In the genomic region with DNA sequence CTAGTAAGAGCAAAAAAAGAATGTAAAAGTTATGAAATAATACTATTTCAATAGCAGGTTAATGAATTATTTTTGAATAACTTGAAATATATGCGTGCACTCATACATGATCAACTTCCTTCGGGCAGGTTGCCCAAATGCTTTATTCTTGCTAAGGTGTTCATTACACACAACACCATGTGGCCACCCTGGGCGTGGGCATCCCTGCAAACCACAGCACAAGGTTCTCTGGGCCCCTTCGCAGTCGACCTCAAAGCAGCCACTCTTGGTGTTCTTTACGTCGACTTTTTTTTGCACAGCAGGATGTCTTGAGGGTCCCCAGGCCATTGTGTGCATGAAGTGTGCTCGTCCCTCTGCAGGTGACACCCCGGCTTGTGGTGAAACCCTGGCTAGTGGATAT, we compare ENCODE assay signal across 11 cellular contexts.
A peak's percentile ranks its signal among the peaks of the same experiment; 100 is the strongest.
DNase-seq lines count a peak whose midpoint lies in the region; ATAC-seq and TF ChIP-seq lines count a peak whose summit lies in the region.
"Had no signal": no experiment of that assay in that cellular context is flagged by ENCODE, and none has a peak within 500 bp of the region (broad histone marks: within the 10 kb centered on the region; RNA-seq: fewer than 3 reads in every experiment).

No MANE protein-coding gene starts in this region.

- DNase-seq in HT-29 (ENCODE audit: low spot score): peak; percentile 62
- DNase-seq in adipocyte (ENCODE audit: low read depth): no peak
- peak; percentile 66 for DNase-seq in lower lobe of right lung
- DNase-seq in NCI-H526 treated with DMSO at 0.1 percent for 48 hours (lab: John Stamatoyannopoulos, UW): no peak
- DNase-seq in activated CD8-positive, alpha-beta memory T cell treated with anti-CD3 and anti-CD28 coated beads, Interleukin-2, amount 10 ng/mL, durations not matched to agents 7 days and 5 days: no peak
- no peak for DNase-seq in NCI-H82 treated with DMSO at 0.1 percent for 48 hours (lab: John Stamatoyannopoulos, UW; ENCODE audit: unreplicated experiment)
- no peak for DNase-seq in NCI-H526 (lab: John Stamatoyannopoulos, UW)
- DNase-seq: activated T-cell treated with anti-CD3 and anti-CD28 coated beads, Interleukin-2, amount 50 U/mL, for 72 hours; SHP77 treated with DMSO at 0.1 percent for 48 hours; stimulated activated naive CD4-positive, alpha-beta T cell treated with Interleukin-2 at 50 U/mL for 16 hours had no signal

- H3K4me1 ChIP-seq in adipocyte (ENCODE audit: control insufficient read depth, insufficient read depth, low read length): peaks cover 50% of the 10 kb centered on the region
- peaks cover 49% of the 10 kb centered on the region for H3K4me1 ChIP-seq in lower lobe of right lung

- no peaks in the 10 kb centered on the region for H3K27me3 ChIP-seq in adipocyte (replicated peaks; ENCODE audit: control insufficient read depth, insufficient read depth, low read length)
- no peaks in the 10 kb centered on the region for H3K27me3 ChIP-seq in lower lobe of right lung (ENCODE audit: low read depth)

- H3K4me3 Mint-ChIP-seq in stimulated activated memory B cell treated with anti-CD40 and anti-IgM and Interleukin-4, amounts not matched to agents 10 μg/mL and 1 μg/mL and 100 μg/mL, for 72 hours: no peak overlapping the region
- no peak overlapping the region for H3K4me3 Mint-ChIP-seq in activated CD8-positive, alpha-beta memory T cell treated with anti-CD3 and anti-CD28 coated beads, Interleukin-2, amount 10 ng/mL, durations not matched to agents 7 days and 5 days

- no peak for TF ChIP-seq CTCF in lower lobe of right lung (IDR thresholded peaks at IDR 0.05)

- CTCF ChIA-PET in activated CD8-positive, alpha-beta memory T cell treated with anti-CD3 and anti-CD28 coated beads, Interleukin-2, amount 10 ng/mL, durations not matched to agents 7 days and 5 days (lab: Charles Lee): interaction anchor here (1.2 kb wide), 1 partner anchor 280 kb away, joined by 3 read pairs; no protein-coding TSS in a partner anchor

- H3K9me3 ChIP-seq in adipocyte (ENCODE audit: control insufficient read depth, low read length) (no peaks in the 10 kb centered on the region), lower lobe of right lung (no peaks in the 10 kb centered on the region)

- H3K36me3 ChIP-seq in adipocyte (ENCODE audit: control insufficient read depth, insufficient read depth, low read length, severe bottlenecking) (no peaks in the 10 kb centered on the region), lower lobe of right lung (no peaks in the 10 kb centered on the region)

- H3K36me3 Mint-ChIP-seq in stimulated activated memory B cell treated with anti-CD40 and anti-IgM and Interleukin-4, amounts not matched to agents 10 μg/mL and 1 μg/mL and 100 μg/mL, for 72 hours: no peaks in the 10 kb centered on the region
- peaks cover 1% of the 10 kb centered on the region for H3K36me3 Mint-ChIP-seq in activated CD8-positive, alpha-beta memory T cell treated with anti-CD3 and anti-CD28 coated beads, Interleukin-2, amount 10 ng/mL, durations not matched to agents 7 days and 5 days

- intact Hi-C loops in lower lobe of right lung (cut with DNase I): no loop called here

- peak overlapping the region; percentile 83 for H3K27ac ChIP-seq in lower lobe of right lung

- H3K27me3 Mint-ChIP-seq in stimulated activated memory B cell treated with anti-CD40 and anti-IgM and Interleukin-4, amounts not matched to agents 10 μg/mL and 1 μg/mL and 100 μg/mL, for 72 hours: no peaks in the 10 kb centered on the region
- peaks cover 12% of the 10 kb centered on the region for H3K27me3 Mint-ChIP-seq in activated CD8-positive, alpha-beta memory T cell treated with anti-CD3 and anti-CD28 coated beads, Interleukin-2, amount 10 ng/mL, durations not matched to agents 7 days and 5 days

- peak overlapping the region; percentile 87 for H3K27ac Mint-ChIP-seq in stimulated activated memory B cell treated with anti-CD40 and anti-IgM and Interleukin-4, amounts not matched to agents 10 μg/mL and 1 μg/mL and 100 μg/mL, for 72 hours
- H3K27ac Mint-ChIP-seq in activated CD8-positive, alpha-beta memory T cell treated with anti-CD3 and anti-CD28 coated beads, Interleukin-2, amount 10 ng/mL, durations not matched to agents 7 days and 5 days: no peak overlapping the region

- H3K9ac ChIP-seq in adipocyte (ENCODE audit: low read length): peak overlapping the region; percentile 73

- H3K9me3 Mint-ChIP-seq in stimulated activated memory B cell treated with anti-CD40 and anti-IgM and Interleukin-4, amounts not matched to agents 10 μg/mL and 1 μg/mL and 100 μg/mL, for 72 hours: no peaks in the 10 kb centered on the region
- no peaks in the 10 kb centered on the region for H3K9me3 Mint-ChIP-seq in activated CD8-positive, alpha-beta memory T cell treated with anti-CD3 and anti-CD28 coated beads, Interleukin-2, amount 10 ng/mL, durations not matched to agents 7 days and 5 days (ENCODE audit: low read depth)
- H3K9me3 Mint-ChIP-seq: activated T-cell treated with anti-CD3 and anti-CD28 coated beads, Interleukin-2, amount 50 U/mL, for 72 hours had no signal

- H3K4me3 ChIP-seq in adipocyte (ENCODE audit: low read length) (peak overlapping the region; percentile 68), lower lobe of right lung (no peak overlapping the region)

- peaks cover 35% of the 10 kb centered on the region for H3K4me1 Mint-ChIP-seq in stimulated activated memory B cell treated with anti-CD40 and anti-IgM and Interleukin-4, amounts not matched to agents 10 μg/mL and 1 μg/mL and 100 μg/mL, for 72 hours
- H3K4me1 Mint-ChIP-seq in activated CD8-positive, alpha-beta memory T cell treated with anti-CD3 and anti-CD28 coated beads, Interleukin-2, amount 10 ng/mL, durations not matched to agents 7 days and 5 days: peaks cover 32% of the 10 kb centered on the region

- ATAC-seq in lower lobe of right lung: peak in 1 of 2 donors; percentile 26
- ATAC-seq in stimulated activated memory B cell treated with anti-CD40 and anti-IgM and Interleukin-4, amounts not matched to agents 10 μg/mL and 1 μg/mL and 100 μg/mL, for 72 hours: no peak
- no peak for ATAC-seq in activated CD8-positive, alpha-beta memory T cell treated with anti-CD3 and anti-CD28 coated beads, Interleukin-2, amount 10 ng/mL, durations not matched to agents 7 days and 5 days
- ATAC-seq: activated T-cell treated with anti-CD3 and anti-CD28 coated beads, Interleukin-2, amount 50 U/mL, for 72 hours had no signal

Comparison
In these comparisons a context has a peak if more than half of its experiments do, and no peak if none do; other contexts are left out.
1. DNase-seq: peak in HT-29 (single experiment) and lower lobe of right lung (single experiment); none in adipocyte (single experiment), NCI-H526 treated with DMSO at 0.1 percent for 48 hours (single experiment), activated CD8-positive, alpha-beta memory T cell treated with anti-CD3 and anti-CD28 coated beads, Interleukin-2, amount 10 ng/mL, durations not matched to agents 7 days and 5 days (single experiment), NCI-H82 treated with DMSO at 0.1 percent for 48 hours (single experiment) and NCI-H526 (0 of 2).